In genomic region chr5:124652514-124652819, GRCh38 we compare ENCODE assay signal across 3 cellular contexts.
TF ChIP-seq lines count a peak whose summit lies in the region.

No MANE protein-coding gene starts in this region.

TF ChIP-seq in SK-N-SH, 30 proteins besides CTCF, POLR2A, EP300 and RAD21 (continued from another document and continues in another):
- TF ChIP-seq ZBTB33 (IDR thresholded peaks at IDR 0.05; ENCODE audit: borderline replicate concordance, low read depth): no peak
- TF ChIP-seq RCOR1 (IDR thresholded peaks at IDR 0.05; ENCODE audit: low read length): no peak
- TF ChIP-seq MEF2A (IDR thresholded peaks at IDR 0.05; ENCODE audit: borderline replicate concordance, low read depth): no peak
- TF ChIP-seq, protein P1, sequence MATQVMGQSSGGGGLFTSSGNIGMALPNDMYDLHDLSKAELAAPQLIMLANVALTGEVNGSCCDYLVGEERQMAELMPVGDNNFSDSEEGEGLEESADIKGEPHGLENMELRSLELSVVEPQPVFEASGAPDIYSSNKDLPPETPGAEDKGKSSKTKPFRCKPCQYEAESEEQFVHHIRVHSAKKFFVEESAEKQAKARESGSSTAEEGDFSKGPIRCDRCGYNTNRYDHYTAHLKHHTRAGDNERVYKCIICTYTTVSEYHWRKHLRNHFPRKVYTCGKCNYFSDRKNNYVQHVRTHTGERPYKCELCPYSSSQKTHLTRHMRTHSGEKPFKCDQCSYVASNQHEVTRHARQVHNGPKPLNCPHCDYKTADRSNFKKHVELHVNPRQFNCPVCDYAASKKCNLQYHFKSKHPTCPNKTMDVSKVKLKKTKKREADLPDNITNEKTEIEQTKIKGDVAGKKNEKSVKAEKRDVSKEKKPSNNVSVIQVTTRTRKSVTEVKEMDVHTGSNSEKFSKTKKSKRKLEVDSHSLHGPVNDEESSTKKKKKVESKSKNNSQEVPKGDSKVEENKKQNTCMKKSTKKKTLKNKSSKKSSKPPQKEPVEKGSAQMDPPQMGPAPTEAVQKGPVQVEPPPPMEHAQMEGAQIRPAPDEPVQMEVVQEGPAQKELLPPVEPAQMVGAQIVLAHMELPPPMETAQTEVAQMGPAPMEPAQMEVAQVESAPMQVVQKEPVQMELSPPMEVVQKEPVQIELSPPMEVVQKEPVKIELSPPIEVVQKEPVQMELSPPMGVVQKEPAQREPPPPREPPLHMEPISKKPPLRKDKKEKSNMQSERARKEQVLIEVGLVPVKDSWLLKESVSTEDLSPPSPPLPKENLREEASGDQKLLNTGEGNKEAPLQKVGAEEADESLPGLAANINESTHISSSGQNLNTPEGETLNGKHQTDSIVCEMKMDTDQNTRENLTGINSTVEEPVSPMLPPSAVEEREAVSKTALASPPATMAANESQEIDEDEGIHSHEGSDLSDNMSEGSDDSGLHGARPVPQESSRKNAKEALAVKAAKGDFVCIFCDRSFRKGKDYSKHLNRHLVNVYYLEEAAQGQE (IDR thresholded peaks at IDR 0.05; ENCODE audit: low read depth, low read length): no peak
- TF ChIP-seq, protein P2, sequence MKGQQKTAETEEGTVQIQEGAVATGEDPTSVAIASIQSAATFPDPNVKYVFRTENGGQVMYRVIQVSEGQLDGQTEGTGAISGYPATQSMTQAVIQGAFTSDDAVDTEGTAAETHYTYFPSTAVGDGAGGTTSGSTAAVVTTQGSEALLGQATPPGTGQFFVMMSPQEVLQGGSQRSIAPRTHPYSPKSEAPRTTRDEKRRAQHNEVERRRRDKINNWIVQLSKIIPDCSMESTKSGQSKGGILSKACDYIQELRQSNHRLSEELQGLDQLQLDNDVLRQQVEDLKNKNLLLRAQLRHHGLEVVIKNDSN (IDR thresholded peaks at IDR 0.05; ENCODE audit: borderline replicate concordance, low read depth): no peak
- TF ChIP-seq POLR2AphosphoS5 (IDR thresholded peaks at IDR 0.05; ENCODE audit: low read depth, low read length): no peak
- TF ChIP-seq, protein P3, sequence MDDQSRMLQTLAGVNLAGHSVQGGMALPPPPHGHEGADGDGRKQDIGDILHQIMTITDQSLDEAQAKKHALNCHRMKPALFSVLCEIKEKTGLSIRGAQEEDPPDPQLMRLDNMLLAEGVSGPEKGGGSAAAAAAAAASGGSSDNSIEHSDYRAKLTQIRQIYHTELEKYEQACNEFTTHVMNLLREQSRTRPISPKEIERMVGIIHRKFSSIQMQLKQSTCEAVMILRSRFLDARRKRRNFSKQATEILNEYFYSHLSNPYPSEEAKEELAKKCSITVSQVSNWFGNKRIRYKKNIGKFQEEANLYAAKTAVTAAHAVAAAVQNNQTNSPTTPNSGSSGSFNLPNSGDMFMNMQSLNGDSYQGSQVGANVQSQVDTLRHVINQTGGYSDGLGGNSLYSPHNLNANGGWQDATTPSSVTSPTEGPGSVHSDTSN (IDR thresholded peaks at IDR 0.05): no peak
- TF ChIP-seq ELF1 (IDR thresholded peaks at IDR 0.05): no peak
- no peak for TF ChIP-seq NFIC (IDR thresholded peaks at IDR 0.05; ENCODE audit: borderline replicate concordance)

TF ChIP-seq in SK-N-SH treated with all-trans-retinoic acid at 6 μM for 48 hours, 23 proteins besides CTCF, POLR2A, EP300 and RAD21:
- no peak for TF ChIP-seq CREB5 (CRISPR knock-in tag; IDR thresholded peaks at IDR 0.05; ENCODE audit: low read depth)
- TF ChIP-seq ZNF565 (CRISPR knock-in tag; conservative IDR thresholded peaks at IDR 0.05; ENCODE audit: low read depth): no peak
- no peak for TF ChIP-seq ESRRG (CRISPR knock-in tag; IDR thresholded peaks at IDR 0.05)
- no peak for TF ChIP-seq TCF4 (CRISPR knock-in tag; IDR thresholded peaks at IDR 0.05; ENCODE audit: borderline replicate concordance)
- TF ChIP-seq OSR1 (CRISPR knock-in tag; IDR thresholded peaks at IDR 0.05): no peak
- no peak for TF ChIP-seq CSRNP3 (CRISPR knock-in tag; IDR thresholded peaks at IDR 0.05)
- TF ChIP-seq RARB (CRISPR knock-in tag; IDR thresholded peaks at IDR 0.05): no peak
- TF ChIP-seq, protein P4, sequence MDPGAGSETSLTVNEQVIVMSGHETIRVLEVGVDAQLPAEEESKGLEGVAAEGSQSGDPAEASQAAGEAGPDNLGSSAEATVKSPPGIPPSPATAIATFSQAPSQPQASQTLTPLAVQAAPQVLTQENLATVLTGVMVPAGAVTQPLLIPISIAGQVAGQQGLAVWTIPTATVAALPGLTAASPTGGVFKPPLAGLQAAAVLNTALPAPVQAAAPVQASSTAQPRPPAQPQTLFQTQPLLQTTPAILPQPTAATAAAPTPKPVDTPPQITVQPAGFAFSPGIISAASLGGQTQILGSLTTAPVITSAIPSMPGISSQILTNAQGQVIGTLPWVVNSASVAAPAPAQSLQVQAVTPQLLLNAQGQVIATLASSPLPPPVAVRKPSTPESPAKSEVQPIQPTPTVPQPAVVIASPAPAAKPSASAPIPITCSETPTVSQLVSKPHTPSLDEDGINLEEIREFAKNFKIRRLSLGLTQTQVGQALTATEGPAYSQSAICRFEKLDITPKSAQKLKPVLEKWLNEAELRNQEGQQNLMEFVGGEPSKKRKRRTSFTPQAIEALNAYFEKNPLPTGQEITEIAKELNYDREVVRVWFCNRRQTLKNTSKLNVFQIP (CRISPR knock-in tag; IDR thresholded peaks at IDR 0.05; ENCODE audit: borderline replicate concordance, low read depth): no peak
- TF ChIP-seq, protein P5, sequence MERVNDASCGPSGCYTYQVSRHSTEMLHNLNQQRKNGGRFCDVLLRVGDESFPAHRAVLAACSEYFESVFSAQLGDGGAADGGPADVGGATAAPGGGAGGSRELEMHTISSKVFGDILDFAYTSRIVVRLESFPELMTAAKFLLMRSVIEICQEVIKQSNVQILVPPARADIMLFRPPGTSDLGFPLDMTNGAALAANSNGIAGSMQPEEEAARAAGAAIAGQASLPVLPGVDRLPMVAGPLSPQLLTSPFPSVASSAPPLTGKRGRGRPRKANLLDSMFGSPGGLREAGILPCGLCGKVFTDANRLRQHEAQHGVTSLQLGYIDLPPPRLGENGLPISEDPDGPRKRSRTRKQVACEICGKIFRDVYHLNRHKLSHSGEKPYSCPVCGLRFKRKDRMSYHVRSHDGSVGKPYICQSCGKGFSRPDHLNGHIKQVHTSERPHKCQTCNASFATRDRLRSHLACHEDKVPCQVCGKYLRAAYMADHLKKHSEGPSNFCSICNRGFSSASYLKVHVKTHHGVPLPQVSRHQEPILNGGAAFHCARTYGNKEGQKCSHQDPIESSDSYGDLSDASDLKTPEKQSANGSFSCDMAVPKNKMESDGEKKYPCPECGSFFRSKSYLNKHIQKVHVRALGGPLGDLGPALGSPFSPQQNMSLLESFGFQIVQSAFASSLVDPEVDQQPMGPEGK (CRISPR knock-in tag; IDR thresholded peaks at IDR 0.05; ENCODE audit: borderline replicate concordance): no peak
- no peak for TF ChIP-seq ZFP3 (CRISPR knock-in tag; IDR thresholded peaks at IDR 0.05)
- no peak for TF ChIP-seq ZNF8 (CRISPR knock-in tag; IDR thresholded peaks at IDR 0.05)
- no peak for TF ChIP-seq ISL1 (CRISPR knock-in tag; IDR thresholded peaks at IDR 0.05)
- no peak for TF ChIP-seq PPARA (CRISPR knock-in tag; IDR thresholded peaks at IDR 0.05; ENCODE audit: borderline replicate concordance)
- TF ChIP-seq ARNTL (CRISPR knock-in tag; IDR thresholded peaks at IDR 0.05; ENCODE audit: borderline replicate concordance, low read depth): no peak
TF ChIP-seq in SK-N-SH treated with all-trans-retinoic acid at 6 μM for 48 hours: peak in this region for 0.

TF ChIP-seq in K562, 482 proteins besides CTCF, POLR2A, EP300 and RAD21 (continued from another document):
- TF ChIP-seq, protein P6, sequence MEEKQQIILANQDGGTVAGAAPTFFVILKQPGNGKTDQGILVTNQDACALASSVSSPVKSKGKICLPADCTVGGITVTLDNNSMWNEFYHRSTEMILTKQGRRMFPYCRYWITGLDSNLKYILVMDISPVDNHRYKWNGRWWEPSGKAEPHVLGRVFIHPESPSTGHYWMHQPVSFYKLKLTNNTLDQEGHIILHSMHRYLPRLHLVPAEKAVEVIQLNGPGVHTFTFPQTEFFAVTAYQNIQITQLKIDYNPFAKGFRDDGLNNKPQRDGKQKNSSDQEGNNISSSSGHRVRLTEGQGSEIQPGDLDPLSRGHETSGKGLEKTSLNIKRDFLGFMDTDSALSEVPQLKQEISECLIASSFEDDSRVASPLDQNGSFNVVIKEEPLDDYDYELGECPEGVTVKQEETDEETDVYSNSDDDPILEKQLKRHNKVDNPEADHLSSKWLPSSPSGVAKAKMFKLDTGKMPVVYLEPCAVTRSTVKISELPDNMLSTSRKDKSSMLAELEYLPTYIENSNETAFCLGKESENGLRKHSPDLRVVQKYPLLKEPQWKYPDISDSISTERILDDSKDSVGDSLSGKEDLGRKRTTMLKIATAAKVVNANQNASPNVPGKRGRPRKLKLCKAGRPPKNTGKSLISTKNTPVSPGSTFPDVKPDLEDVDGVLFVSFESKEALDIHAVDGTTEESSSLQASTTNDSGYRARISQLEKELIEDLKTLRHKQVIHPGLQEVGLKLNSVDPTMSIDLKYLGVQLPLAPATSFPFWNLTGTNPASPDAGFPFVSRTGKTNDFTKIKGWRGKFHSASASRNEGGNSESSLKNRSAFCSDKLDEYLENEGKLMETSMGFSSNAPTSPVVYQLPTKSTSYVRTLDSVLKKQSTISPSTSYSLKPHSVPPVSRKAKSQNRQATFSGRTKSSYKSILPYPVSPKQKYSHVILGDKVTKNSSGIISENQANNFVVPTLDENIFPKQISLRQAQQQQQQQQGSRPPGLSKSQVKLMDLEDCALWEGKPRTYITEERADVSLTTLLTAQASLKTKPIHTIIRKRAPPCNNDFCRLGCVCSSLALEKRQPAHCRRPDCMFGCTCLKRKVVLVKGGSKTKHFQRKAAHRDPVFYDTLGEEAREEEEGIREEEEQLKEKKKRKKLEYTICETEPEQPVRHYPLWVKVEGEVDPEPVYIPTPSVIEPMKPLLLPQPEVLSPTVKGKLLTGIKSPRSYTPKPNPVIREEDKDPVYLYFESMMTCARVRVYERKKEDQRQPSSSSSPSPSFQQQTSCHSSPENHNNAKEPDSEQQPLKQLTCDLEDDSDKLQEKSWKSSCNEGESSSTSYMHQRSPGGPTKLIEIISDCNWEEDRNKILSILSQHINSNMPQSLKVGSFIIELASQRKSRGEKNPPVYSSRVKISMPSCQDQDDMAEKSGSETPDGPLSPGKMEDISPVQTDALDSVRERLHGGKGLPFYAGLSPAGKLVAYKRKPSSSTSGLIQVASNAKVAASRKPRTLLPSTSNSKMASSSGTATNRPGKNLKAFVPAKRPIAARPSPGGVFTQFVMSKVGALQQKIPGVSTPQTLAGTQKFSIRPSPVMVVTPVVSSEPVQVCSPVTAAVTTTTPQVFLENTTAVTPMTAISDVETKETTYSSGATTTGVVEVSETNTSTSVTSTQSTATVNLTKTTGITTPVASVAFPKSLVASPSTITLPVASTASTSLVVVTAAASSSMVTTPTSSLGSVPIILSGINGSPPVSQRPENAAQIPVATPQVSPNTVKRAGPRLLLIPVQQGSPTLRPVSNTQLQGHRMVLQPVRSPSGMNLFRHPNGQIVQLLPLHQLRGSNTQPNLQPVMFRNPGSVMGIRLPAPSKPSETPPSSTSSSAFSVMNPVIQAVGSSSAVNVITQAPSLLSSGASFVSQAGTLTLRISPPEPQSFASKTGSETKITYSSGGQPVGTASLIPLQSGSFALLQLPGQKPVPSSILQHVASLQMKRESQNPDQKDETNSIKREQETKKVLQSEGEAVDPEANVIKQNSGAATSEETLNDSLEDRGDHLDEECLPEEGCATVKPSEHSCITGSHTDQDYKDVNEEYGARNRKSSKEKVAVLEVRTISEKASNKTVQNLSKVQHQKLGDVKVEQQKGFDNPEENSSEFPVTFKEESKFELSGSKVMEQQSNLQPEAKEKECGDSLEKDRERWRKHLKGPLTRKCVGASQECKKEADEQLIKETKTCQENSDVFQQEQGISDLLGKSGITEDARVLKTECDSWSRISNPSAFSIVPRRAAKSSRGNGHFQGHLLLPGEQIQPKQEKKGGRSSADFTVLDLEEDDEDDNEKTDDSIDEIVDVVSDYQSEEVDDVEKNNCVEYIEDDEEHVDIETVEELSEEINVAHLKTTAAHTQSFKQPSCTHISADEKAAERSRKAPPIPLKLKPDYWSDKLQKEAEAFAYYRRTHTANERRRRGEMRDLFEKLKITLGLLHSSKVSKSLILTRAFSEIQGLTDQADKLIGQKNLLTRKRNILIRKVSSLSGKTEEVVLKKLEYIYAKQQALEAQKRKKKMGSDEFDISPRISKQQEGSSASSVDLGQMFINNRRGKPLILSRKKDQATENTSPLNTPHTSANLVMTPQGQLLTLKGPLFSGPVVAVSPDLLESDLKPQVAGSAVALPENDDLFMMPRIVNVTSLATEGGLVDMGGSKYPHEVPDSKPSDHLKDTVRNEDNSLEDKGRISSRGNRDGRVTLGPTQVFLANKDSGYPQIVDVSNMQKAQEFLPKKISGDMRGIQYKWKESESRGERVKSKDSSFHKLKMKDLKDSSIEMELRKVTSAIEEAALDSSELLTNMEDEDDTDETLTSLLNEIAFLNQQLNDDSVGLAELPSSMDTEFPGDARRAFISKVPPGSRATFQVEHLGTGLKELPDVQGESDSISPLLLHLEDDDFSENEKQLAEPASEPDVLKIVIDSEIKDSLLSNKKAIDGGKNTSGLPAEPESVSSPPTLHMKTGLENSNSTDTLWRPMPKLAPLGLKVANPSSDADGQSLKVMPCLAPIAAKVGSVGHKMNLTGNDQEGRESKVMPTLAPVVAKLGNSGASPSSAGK (IDR thresholded peaks at IDR 0.05): no peak
- no peak for TF ChIP-seq NFIC (IDR thresholded peaks at IDR 0.05)
- no peak for TF ChIP-seq ZC3H4 (CRISPR knock-in tag; IDR thresholded peaks at IDR 0.05; ENCODE audit: borderline replicate concordance)
- TF ChIP-seq RBM22 (IDR thresholded peaks at IDR 0.05; ENCODE audit: low read depth, low read length, poor library complexity, severe bottlenecking): no peak
- TF ChIP-seq FOSL1 (tag; conservative IDR thresholded peaks at IDR 0.05): no peak
- TF ChIP-seq MIER1 (IDR thresholded peaks at IDR 0.05; ENCODE audit: low read depth): no peak
- TF ChIP-seq PRDM10 (IDR thresholded peaks at IDR 0.05; ENCODE audit: partially characterized antibody): no peak
- no peak for TF ChIP-seq ZNF507 (tag; conservative IDR thresholded peaks at IDR 0.05)
- TF ChIP-seq CBX3 (IDR thresholded peaks at IDR 0.05; ENCODE audit: borderline replicate concordance in 1 of 2, low read length in 2 of 2): no peak
- no peak for TF ChIP-seq EWSR1 (IDR thresholded peaks at IDR 0.05; ENCODE audit: borderline replicate concordance, low read depth, partially characterized antibody)
- TF ChIP-seq NRF1 (conservative IDR thresholded peaks at IDR 0.05 in 1 of 2, IDR thresholded peaks at IDR 0.05 in 1 of 2): no peak
- TF ChIP-seq ZNF143 (CRISPR knock-in tag; IDR thresholded peaks at IDR 0.05): no peak
- TF ChIP-seq RAD51 (IDR thresholded peaks at IDR 0.05; ENCODE audit: borderline replicate concordance, low read depth): no peak
